9 cellular contexts compared by ENCODE assay signal in genomic region chr13:111210488-111210887, GRCh38.
DNase-seq lines count a peak whose midpoint lies in the region; ATAC-seq and TF ChIP-seq lines count a peak whose summit lies in the region.
"Had no signal": no experiment of that assay in that cellular context is flagged by ENCODE, and none has a peak within 500 bp of the region (broad histone marks: within the 10 kb centered on the region; RNA-seq: fewer than 3 reads in every experiment).

No MANE protein-coding gene starts in this region.

- ATAC-seq in GM18873 (IDR thresholded peaks at IDR 0.05; ENCODE audit: low FRiP score, unreplicated experiment) (no peak), HG03025 (IDR thresholded peaks at IDR 0.05; ENCODE audit: low FRiP score, unreplicated experiment) (no peak), HG03457 (IDR thresholded peaks at IDR 0.05; ENCODE audit: unreplicated experiment) (no peak)
- no peak for ATAC-seq in activated CD8-positive, alpha-beta T cell treated with anti-CD3 and anti-CD28 coated beads for 36 hours

- H3K79me2 ChIP-seq in osteoblast (ENCODE audit: insufficient read depth, low read length), result peaks cover 77% of the 10 kb centered on the region

- H3K27me3 ChIP-seq in CD4-positive, alpha-beta memory T cell (ENCODE audit: insufficient read depth, low read length), result no peaks in the 10 kb centered on the region
- H3K27me3 ChIP-seq in SJCRH30 (no peaks in the 10 kb centered on the region), osteoblast (ENCODE audit: insufficient read depth, low read length) (no peaks in the 10 kb centered on the region)

- intact Hi-C loops in CD4-positive, alpha-beta memory T cell (cut with micrococcal nuclease), result no loop called here
- intact Hi-C loops in activated CD8-positive, alpha-beta T cell treated with anti-CD3 and anti-CD28 coated beads for 36 hours (cut with micrococcal nuclease), result no loop called here

- POLR2A ChIA-PET in CD4-positive, alpha-beta memory T cell (lab: Charles Lee; ENCODE audit: partially characterized antibody), result no interaction called here
- POLR2A ChIA-PET in activated CD8-positive, alpha-beta T cell treated with anti-CD3 and anti-CD28 coated beads for 36 hours (lab: Charles Lee), result no interaction called here

- H3K4me1 Mint-ChIP-seq in CD4-positive, alpha-beta memory T cell, result peaks cover 34 to 73% (median 54%) of the 10 kb centered on the region in 4 donors
- peaks cover 32% of the 10 kb centered on the region for H3K4me1 Mint-ChIP-seq in activated CD8-positive, alpha-beta T cell treated with anti-CD3 and anti-CD28 coated beads for 36 hours (ENCODE audit: low read depth)

- H3K36me3 ChIP-seq in CD4-positive, alpha-beta memory T cell (ENCODE audit: insufficient read depth, low read length), result no peaks in the 10 kb centered on the region
- 0 out of 2 replicates have a peak, but pooled peaks cover 3% of the 10 kb centered on the region for H3K36me3 ChIP-seq in SJCRH30
- no peaks in the 10 kb centered on the region for H3K36me3 ChIP-seq in osteoblast (ENCODE audit: insufficient read depth, low read length)

- no peaks in the 10 kb centered on the region for H3K9me3 ChIP-seq in CD4-positive, alpha-beta memory T cell (ENCODE audit: control insufficient read depth in 1 of 2, low read length in 2 of 2)
- H3K9me3 ChIP-seq in SJCRH30 (replicated peaks) (no peaks in the 10 kb centered on the region), osteoblast (ENCODE audit: low read depth, low read length) (no peaks in the 10 kb centered on the region)

- H4K20me1 ChIP-seq in osteoblast (ENCODE audit: insufficient read depth, low read length), result peaks cover 5% of the 10 kb centered on the region

- H3K4me3 ChIP-seq in CD4-positive, alpha-beta memory T cell (ENCODE audit: low read length in 2 of 2), result no peak overlapping the region
- H3K4me3 ChIP-seq in SJCRH30 (no peak overlapping the region), foreskin fibroblast (ENCODE audit: low read depth in 1 of 2, low read length in 2 of 2) (peak overlapping the region; percentile 17 to 33), osteoblast (ENCODE audit: insufficient read depth, low read length) (peak overlapping the region; percentile 49)

- no peak for TF ChIP-seq CTCF in foreskin fibroblast (IDR thresholded peaks at IDR 0.05; ENCODE audit: low read depth, low read length)
- no peak for TF ChIP-seq CTCF in osteoblast (IDR thresholded peaks at IDR 0.05; ENCODE audit: extremely low read depth, low read depth, low read length)
- TF ChIP-seq CTCF in activated CD8-positive, alpha-beta T cell treated with anti-CD3 and anti-CD28 coated beads for 36 hours (IDR thresholded peaks at IDR 0.05), result no peak

- DNase-seq in CD4-positive, alpha-beta memory T cell, result no peak
- peak; percentile 56 to 64 for DNase-seq in SJCRH30
- peak; percentile 83 to 91 for DNase-seq in foreskin fibroblast
- peak; percentile 95 for DNase-seq in osteoblast (ENCODE audit: insufficient read length, low spot score, missing footprints)
- DNase-seq in activated CD8-positive, alpha-beta T cell treated with anti-CD3 and anti-CD28 coated beads for 36 hours, result no peak
- DNase-seq: activated T-cell treated with anti-CD3 and anti-CD28 coated beads for 4 hours had no signal

- H2AFZ ChIP-seq in osteoblast (ENCODE audit: low read length), result no peak overlapping the region

- CTCF ChIA-PET in CD4-positive, alpha-beta memory T cell (lab: Charles Lee; ENCODE audit: partially characterized antibody), result interaction anchor here (1.4 to 11.9 kb wide), 4 partner anchors 15 to 218 kb away, joined by 4 to 144 read pairs (median 7); no protein-coding TSS in a partner anchor
- CTCF ChIA-PET in activated CD8-positive, alpha-beta T cell treated with anti-CD3 and anti-CD28 coated beads for 36 hours (lab: Charles Lee), result interaction anchor here (1.9 to 4.8 kb wide), 2 partner anchors 8 to 143 kb away, joined by 8 to 18 read pairs; no protein-coding TSS in a partner anchor

- H3K4me2 ChIP-seq in osteoblast (ENCODE audit: insufficient read depth, low read length), result peak overlapping the region; percentile 45

- no peak overlapping the region for H3K27ac ChIP-seq in CD4-positive, alpha-beta memory T cell (ENCODE audit: low read depth, low read length)
- H3K27ac ChIP-seq in SJCRH30 (peak overlapping the region; percentile 18), osteoblast (ENCODE audit: low read depth, low read length) (peak overlapping the region; percentile 83)

- H3K4me1 ChIP-seq in CD4-positive, alpha-beta memory T cell (ENCODE audit: insufficient read depth, low read length), result no peaks in the 10 kb centered on the region
- H3K4me1 ChIP-seq in SJCRH30 (peaks cover 16% of the 10 kb centered on the region), osteoblast (ENCODE audit: insufficient read depth, low read length) (peaks cover 22% of the 10 kb centered on the region)

- H3K36me3 Mint-ChIP-seq in CD4-positive, alpha-beta memory T cell, result peaks cover 12 to 28% of the 10 kb centered on the region in 2 donors
- H3K36me3 Mint-ChIP-seq in activated CD8-positive, alpha-beta T cell treated with anti-CD3 and anti-CD28 coated beads for 36 hours (ENCODE audit: low read depth), result peaks cover 8% of the 10 kb centered on the region

- no peaks in the 10 kb centered on the region for H3K27me3 Mint-ChIP-seq in CD4-positive, alpha-beta memory T cell
- no peaks in the 10 kb centered on the region for H3K27me3 Mint-ChIP-seq in activated CD8-positive, alpha-beta T cell treated with anti-CD3 and anti-CD28 coated beads for 36 hours

- H3K27ac Mint-ChIP-seq in CD4-positive, alpha-beta memory T cell, result peak overlapping the region in 6 of 7 donors; percentile 25 to 82 (median 28)
- H3K27ac Mint-ChIP-seq in activated CD8-positive, alpha-beta T cell treated with anti-CD3 and anti-CD28 coated beads for 36 hours, result no peak overlapping the region

- no peak overlapping the region for H3K4me3 Mint-ChIP-seq in CD4-positive, alpha-beta memory T cell
- H3K4me3 Mint-ChIP-seq in activated CD8-positive, alpha-beta T cell treated with anti-CD3 and anti-CD28 coated beads for 36 hours, result no peak overlapping the region

- H3K9me3 Mint-ChIP-seq in CD4-positive, alpha-beta memory T cell, result no peaks in the 10 kb centered on the region
- no peaks in the 10 kb centered on the region for H3K9me3 Mint-ChIP-seq in activated CD8-positive, alpha-beta T cell treated with anti-CD3 and anti-CD28 coated beads for 36 hours

Comparison
In these comparisons a context has a peak if more than half of its experiments do, and no peak if none do; other contexts are left out.
1. DNase-seq: peak in SJCRH30 (2 of 2), foreskin fibroblast (2 of 2) and osteoblast (single experiment); none in CD4-positive, alpha-beta memory T cell (0 of 5) and activated CD8-positive, alpha-beta T cell treated with anti-CD3 and anti-CD28 coated beads for 36 hours (single experiment).
2. H3K4me3 ChIP-seq: peak in foreskin fibroblast (2 of 2) and osteoblast (single experiment); none in CD4-positive, alpha-beta memory T cell (0 of 2) and SJCRH30 (single experiment).